ENCODE assay signal across 23 cellular contexts in genomic region chr20:60316759-60317158, GRCh38.
DNase-seq lines count a peak whose midpoint lies in the region; ATAC-seq and TF ChIP-seq lines count a peak whose summit lies in the region.
"Had no signal": no experiment of that assay in that cellular context is flagged by ENCODE, and none has a peak within 500 bp of the region (broad histone marks: within the 10 kb centered on the region; RNA-seq: fewer than 3 reads in every experiment).

No MANE protein-coding gene starts in this region.

- H3K4me2 ChIP-seq in DND-41 (ENCODE audit: insufficient read depth, low read length): no peak overlapping the region
- no peak overlapping the region for H3K4me2 ChIP-seq in neural progenitor cell
- H3K4me2 ChIP-seq: A549, GM23338 had no signal

- ATAC-seq in DND-41 (ENCODE audit: insufficient read depth, low read depth) (peak; percentile 77), RWPE2 (ENCODE audit: low read depth) (0 out of 3 replicates have a peak, but pooled peaks have one; percentile 5), GM18502 (IDR thresholded peaks at IDR 0.05; ENCODE audit: poor library complexity, unreplicated experiment) (no peak)
- ATAC-seq: A549, GM23338, HCT116 had no signal

- peaks cover 100% of the 10 kb centered on the region for H3K36me3 ChIP-seq in DND-41 (ENCODE audit: insufficient read depth, low read length)
- no peaks in the 10 kb centered on the region for H3K36me3 ChIP-seq in RWPE2 (ENCODE audit: low read depth)
- no peaks in the 10 kb centered on the region for H3K36me3 ChIP-seq in neural progenitor cell
- H3K36me3 ChIP-seq: BE2C had no signal

- H3K27me3 Mint-ChIP-seq in neural progenitor cell (ENCODE audit: insufficient read depth, low read depth): peaks cover 9% of the 10 kb centered on the region
- H3K27me3 Mint-ChIP-seq: CD4-positive, alpha-beta memory T cell had no signal

- H3K27ac ChIP-seq in DND-41 (ENCODE audit: low read length) (no peak overlapping the region), RWPE2 (ENCODE audit: poor library complexity, severe bottlenecking) (no peak overlapping the region), neural progenitor cell (no peak overlapping the region)
- H3K27ac ChIP-seq: A549 had no signal

- H3K4me1 ChIP-seq in DND-41 (ENCODE audit: insufficient read depth, low read length): peaks cover 4% of the 10 kb centered on the region; the same call in 1 of the 2 replicates
- H3K4me1 ChIP-seq in RWPE2 (ENCODE audit: insufficient read depth, poor library complexity, severe bottlenecking): no peaks in the 10 kb centered on the region
- H3K4me1 ChIP-seq in neural progenitor cell: no peaks in the 10 kb centered on the region
- H3K4me1 ChIP-seq: A549, BE2C had no signal

- TF ChIP-seq CTCF in DND-41 (IDR thresholded peaks at IDR 0.05; ENCODE audit: borderline replicate concordance, extremely low read depth, low read length, poor library complexity, severe bottlenecking) (no peak), RWPE2 (IDR thresholded peaks at IDR 0.05; ENCODE audit: poor library complexity, severe bottlenecking) (no peak), neural progenitor cell (IDR thresholded peaks at IDR 0.05) (no peak)

- H3K9me3 ChIP-seq in DND-41 (ENCODE audit: insufficient read depth, low read length, severe bottlenecking): no peaks in the 10 kb centered on the region
- no peaks in the 10 kb centered on the region for H3K9me3 ChIP-seq in RWPE2 (ENCODE audit: severe bottlenecking)
- H3K9me3 ChIP-seq in neural progenitor cell (ENCODE audit: low read depth): no peaks in the 10 kb centered on the region
- H3K9me3 ChIP-seq: A549, BE2C had no signal

- H3K79me2 ChIP-seq in DND-41 (ENCODE audit: insufficient read depth, low read length) (peaks cover 64% of the 10 kb centered on the region), neural progenitor cell (ENCODE audit: low read depth) (no peaks in the 10 kb centered on the region)

- peaks cover 59% of the 10 kb centered on the region for H3K4me1 Mint-ChIP-seq in neural progenitor cell
- H3K4me1 Mint-ChIP-seq: GM23338, H9 had no signal

- H3K4me3 ChIP-seq in DND-41 (ENCODE audit: low read depth in 1 of 2, low read length in 2 of 2): no peak overlapping the region
- H3K4me3 ChIP-seq in Jurkat, Clone E6-1 (ENCODE audit: low read length): no peak overlapping the region
- no peak overlapping the region for H3K4me3 ChIP-seq in RWPE2 (ENCODE audit: severe bottlenecking)
- H3K4me3 ChIP-seq in neural progenitor cell: no peak overlapping the region
- H3K4me3 ChIP-seq: A549, GM23338 had no signal

- peaks cover 4% of the 10 kb centered on the region for H3K9me3 Mint-ChIP-seq in neural progenitor cell
- H3K9me3 Mint-ChIP-seq: HFFc6 had no signal

- no peaks in the 10 kb centered on the region for H3K36me3 Mint-ChIP-seq in neural progenitor cell
- H3K36me3 Mint-ChIP-seq: CD4-positive, alpha-beta memory T cell had no signal

- H3F3A ChIP-seq in neural progenitor cell (ENCODE audit: low read depth): no peaks in the 10 kb centered on the region

- peak overlapping the region; percentile 34 for H3K4me3 Mint-ChIP-seq in neural progenitor cell
- H3K4me3 Mint-ChIP-seq: CD4-positive, alpha-beta memory T cell; GM23338; H9; HFFc6 had no signal

- H3K27me3 ChIP-seq in DND-41 (ENCODE audit: insufficient read depth, low read length, poor library complexity): no peaks in the 10 kb centered on the region
- H3K27me3 ChIP-seq in RWPE2 (ENCODE audit: insufficient read depth, poor library complexity, severe bottlenecking): peaks cover 58% of the 10 kb centered on the region
- H3K27me3 ChIP-seq in neural progenitor cell: no peaks in the 10 kb centered on the region
- H3K27me3 ChIP-seq: BE2C had no signal

- peaks cover 42% of the 10 kb centered on the region for H4K20me1 ChIP-seq in DND-41 (ENCODE audit: insufficient read depth, low read length)
- H4K20me1 ChIP-seq in neural progenitor cell (ENCODE audit: low read depth): no peaks in the 10 kb centered on the region

- H3K9ac ChIP-seq in DND-41 (ENCODE audit: low read depth, low read length): no peak overlapping the region
- no peak overlapping the region for H3K9ac ChIP-seq in neural progenitor cell

- H2AFZ ChIP-seq in DND-41 (ENCODE audit: low read depth, low read length) (no peak overlapping the region), neural progenitor cell (replicated peaks) (no peak overlapping the region)
- H2AFZ ChIP-seq: GM23338 had no signal

- H3K27ac Mint-ChIP-seq in neural progenitor cell: no peak overlapping the region
- H3K27ac Mint-ChIP-seq: CD4-positive, alpha-beta memory T cell; GM23338; H9; HFFc6 had no signal

- DNase-seq in DND-41 (peak; percentile 40), RWPE2 (ENCODE audit: low spot score) (no peak), neural progenitor cell (ENCODE audit: low spot score) (no peak), activated gamma-delta T cell (lab: John Stamatoyannopoulos, UW) (no peak), hepatic stellate cell (ENCODE audit: low spot score) (no peak)
- DNase-seq in Jurkat, Clone E6-1 (ENCODE audit: low read depth, low spot score): peak; percentile 64
- no peak for DNase-seq in activated naive CD4-positive, alpha-beta T cell treated with Interleukin-2 at 50 U/mL for 16 hours
- DNase-seq: 8988T; ACHN; AML-193; BE2C; C1 segment of cervical spinal cord; Calu3; CD4-positive, alpha-beta memory T cell; COR-L47; DMS53; DMS79 treated with DMSO at 0.1 percent for 48 hours; H9; HFFc6 had no signal

Comparison
In these comparisons a context has a peak if more than half of its experiments do, and no peak if none do; other contexts are left out.
1. DNase-seq: peak in DND-41 (single experiment) and Jurkat, Clone E6-1 (single experiment); none in RWPE2 (single experiment), neural progenitor cell (single experiment), activated naive CD4-positive, alpha-beta T cell treated with Interleukin-2 at 50 U/mL for 16 hours (single experiment), activated gamma-delta T cell (single experiment) and hepatic stellate cell (single experiment).